In the genomic region with DNA sequence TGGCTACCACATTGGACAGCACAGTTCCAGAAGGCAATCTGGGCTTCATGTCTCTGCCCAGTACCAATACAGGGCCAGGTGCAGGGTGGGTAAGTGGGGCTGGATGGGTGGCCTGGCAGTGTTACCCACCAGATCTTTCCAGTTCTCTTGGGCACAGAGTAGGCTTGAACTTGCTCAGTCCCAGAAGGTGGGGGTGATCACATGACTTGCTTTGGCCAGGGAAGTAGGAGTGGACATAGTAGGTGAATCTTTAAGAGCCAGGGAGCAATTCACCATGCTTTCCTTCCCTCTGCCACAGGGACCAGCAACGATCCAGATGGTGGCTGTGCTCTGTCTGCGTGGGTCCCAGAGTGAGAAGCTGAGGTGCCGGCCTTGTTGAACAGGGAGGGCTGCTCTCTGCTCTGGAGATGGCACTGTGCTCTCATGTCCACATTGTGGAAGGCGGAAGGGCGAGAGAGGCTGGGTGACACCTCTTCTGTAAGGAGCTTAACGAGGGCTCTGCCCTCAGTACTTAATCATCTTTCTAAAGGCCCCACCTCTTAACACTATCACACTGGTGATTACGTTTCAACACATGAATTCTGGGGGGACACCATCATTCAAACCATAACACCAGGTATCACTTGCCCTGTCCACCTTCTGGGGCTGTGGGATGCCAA, we compare ENCODE assay signal across 2 cellular contexts.
TF ChIP-seq lines count a peak whose summit lies in the region.

No MANE protein-coding gene starts in this region.

TF ChIP-seq in GM23338, 12 proteins besides CTCF, POLR2A, EP300 and RAD21:
- no peak for TF ChIP-seq ZNF114 (CRISPR knock-in tag; IDR thresholded peaks at IDR 0.05)
- TF ChIP-seq, protein P1, sequence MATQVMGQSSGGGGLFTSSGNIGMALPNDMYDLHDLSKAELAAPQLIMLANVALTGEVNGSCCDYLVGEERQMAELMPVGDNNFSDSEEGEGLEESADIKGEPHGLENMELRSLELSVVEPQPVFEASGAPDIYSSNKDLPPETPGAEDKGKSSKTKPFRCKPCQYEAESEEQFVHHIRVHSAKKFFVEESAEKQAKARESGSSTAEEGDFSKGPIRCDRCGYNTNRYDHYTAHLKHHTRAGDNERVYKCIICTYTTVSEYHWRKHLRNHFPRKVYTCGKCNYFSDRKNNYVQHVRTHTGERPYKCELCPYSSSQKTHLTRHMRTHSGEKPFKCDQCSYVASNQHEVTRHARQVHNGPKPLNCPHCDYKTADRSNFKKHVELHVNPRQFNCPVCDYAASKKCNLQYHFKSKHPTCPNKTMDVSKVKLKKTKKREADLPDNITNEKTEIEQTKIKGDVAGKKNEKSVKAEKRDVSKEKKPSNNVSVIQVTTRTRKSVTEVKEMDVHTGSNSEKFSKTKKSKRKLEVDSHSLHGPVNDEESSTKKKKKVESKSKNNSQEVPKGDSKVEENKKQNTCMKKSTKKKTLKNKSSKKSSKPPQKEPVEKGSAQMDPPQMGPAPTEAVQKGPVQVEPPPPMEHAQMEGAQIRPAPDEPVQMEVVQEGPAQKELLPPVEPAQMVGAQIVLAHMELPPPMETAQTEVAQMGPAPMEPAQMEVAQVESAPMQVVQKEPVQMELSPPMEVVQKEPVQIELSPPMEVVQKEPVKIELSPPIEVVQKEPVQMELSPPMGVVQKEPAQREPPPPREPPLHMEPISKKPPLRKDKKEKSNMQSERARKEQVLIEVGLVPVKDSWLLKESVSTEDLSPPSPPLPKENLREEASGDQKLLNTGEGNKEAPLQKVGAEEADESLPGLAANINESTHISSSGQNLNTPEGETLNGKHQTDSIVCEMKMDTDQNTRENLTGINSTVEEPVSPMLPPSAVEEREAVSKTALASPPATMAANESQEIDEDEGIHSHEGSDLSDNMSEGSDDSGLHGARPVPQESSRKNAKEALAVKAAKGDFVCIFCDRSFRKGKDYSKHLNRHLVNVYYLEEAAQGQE (IDR thresholded peaks at IDR 0.05; ENCODE audit: unreplicated experiment) = no peak
- no peak for TF ChIP-seq CREB1 (CRISPR knock-in tag; IDR thresholded peaks at IDR 0.05; ENCODE audit: low read depth)
- no peak for TF ChIP-seq STAT1 (IDR thresholded peaks at IDR 0.05; ENCODE audit: unreplicated experiment)
- TF ChIP-seq NANOG (IDR thresholded peaks at IDR 0.05; ENCODE audit: borderline replicate concordance) = no peak
- no peak for TF ChIP-seq EZH2phosphoT487 (IDR thresholded peaks at IDR 0.05; ENCODE audit: unreplicated experiment)
- no peak for TF ChIP-seq EZH2 (IDR thresholded peaks at IDR 0.05; ENCODE audit: low read depth, unreplicated experiment)

TF ChIP-seq in K562, 482 proteins besides CTCF, POLR2A, EP300 and RAD21:
- TF ChIP-seq, protein P2, sequence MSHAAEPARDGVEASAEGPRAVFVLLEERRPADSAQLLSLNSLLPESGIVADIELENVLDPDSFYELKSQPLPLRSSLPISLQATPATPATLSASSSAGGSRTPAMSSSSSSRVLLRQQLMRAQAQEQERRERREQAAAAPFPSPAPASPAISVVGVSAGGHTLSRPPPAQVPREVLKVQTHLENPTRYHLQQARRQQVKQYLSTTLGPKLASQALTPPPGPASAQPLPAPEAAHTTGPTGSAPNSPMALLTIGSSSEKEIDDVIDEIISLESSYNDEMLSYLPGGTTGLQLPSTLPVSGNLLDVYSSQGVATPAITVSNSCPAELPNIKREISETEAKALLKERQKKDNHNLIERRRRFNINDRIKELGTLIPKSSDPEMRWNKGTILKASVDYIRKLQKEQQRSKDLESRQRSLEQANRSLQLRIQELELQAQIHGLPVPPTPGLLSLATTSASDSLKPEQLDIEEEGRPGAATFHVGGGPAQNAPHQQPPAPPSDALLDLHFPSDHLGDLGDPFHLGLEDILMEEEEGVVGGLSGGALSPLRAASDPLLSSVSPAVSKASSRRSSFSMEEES (CRISPR knock-in tag; IDR thresholded peaks at IDR 0.05) = peak; percentile 61
- TF ChIP-seq ZFPM2 (CRISPR knock-in tag; IDR thresholded peaks at IDR 0.05) = no peak
TF ChIP-seq in K562: peak in this region for 1.
